In the genomic region with DNA sequence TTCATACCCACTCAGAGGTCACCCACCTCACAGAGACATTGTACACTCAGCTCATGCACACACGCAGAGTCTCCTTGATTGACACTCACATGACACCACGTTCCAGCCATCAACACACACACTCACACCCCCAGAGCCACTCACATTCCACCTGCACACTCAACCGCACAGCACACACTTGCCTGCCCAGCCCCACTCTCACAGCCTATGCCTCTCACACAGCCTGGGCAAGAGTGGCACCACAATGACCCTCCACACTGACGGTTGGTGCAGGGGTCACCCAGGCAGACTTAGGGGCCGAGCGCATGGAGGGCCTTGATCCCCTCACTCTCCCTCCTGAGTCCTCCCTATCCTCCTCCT, we compare ENCODE assay signal across 13 cellular contexts. TPM values are rescaled to one million over a fixed set of nuclear protein-coding genes. Genes with fewer than 3 reads are reported as not detected.
DNase-seq lines count a peak whose midpoint lies in the region; ATAC-seq and TF ChIP-seq lines count a peak whose summit lies in the region.
"Had no signal": no experiment of that assay in that cellular context is flagged by ENCODE, and none has a peak within 500 bp of the region (broad histone marks: within the 10 kb centered on the region; RNA-seq: fewer than 3 reads in every experiment).

No MANE protein-coding gene starts in this region.

- H3K27ac ChIP-seq in Karpas-422 (ENCODE audit: low read length) (peak overlapping the region; percentile 93), sigmoid colon (no peak overlapping the region), PC-3 (ENCODE audit: low read length) (no peak overlapping the region)
- H3K27ac ChIP-seq: foreskin keratinocyte, SJCRH30 had no signal

- no peak overlapping the region for H2AFZ ChIP-seq in Karpas-422 (ENCODE audit: low read length)
- no peak overlapping the region for H2AFZ ChIP-seq in PC-3 (ENCODE audit: low read length)

- DNase-seq in Karpas-422 (no peak), ecto neural progenitor cell (ENCODE audit: low spot score) (peak; percentile 40), sigmoid colon (no peak), PC-3 (no peak), NCI-H524 treated with DMSO at 0.1 percent for 48 hours (lab: John Stamatoyannopoulos, UW) (no peak)
- DNase-seq: activated CD4-positive, alpha-beta T cell treated with anti-CD3 and anti-CD28 coated beads for 36 hours; activated naive CD4-positive, alpha-beta T cell; Calu3; foreskin keratinocyte; NCI-H226; SJCRH30 had no signal

- CTCF ChIA-PET in PC-3 (lab: Charles Lee), result no interaction called here

- TF ChIP-seq POLR2A in sigmoid colon (IDR thresholded peaks at IDR 0.05), result no peak

- peak overlapping the region; percentile 84 for H3K4me3 ChIP-seq in Karpas-422 (ENCODE audit: low read length)
- peak overlapping the region in 3 of 4 donors; percentile 19 to 38 (median 35) for H3K4me3 ChIP-seq in sigmoid colon
- no peak overlapping the region for H3K4me3 ChIP-seq in PC-3 (ENCODE audit: low read length)
- H3K4me3 ChIP-seq: SJCRH30 had no signal

- WGBS in sigmoid colon, 2 donors, result 75 to 79% methylated on average over 6 of the region's 6 CpGs

- H3K9ac ChIP-seq in Karpas-422 (ENCODE audit: low read length) (peak overlapping the region; percentile 90), PC-3 (ENCODE audit: low read length) (no peak overlapping the region)

- no peaks in the 10 kb centered on the region for H3F3A ChIP-seq in PC-3 (ENCODE audit: low read length, unreplicated experiment)

- H3K4me1 ChIP-seq in Karpas-422 (ENCODE audit: low read length) (peaks cover 37% of the 10 kb centered on the region), sigmoid colon (peaks cover 0 to 6% (median 0%) of the 10 kb centered on the region in 4 donors), PC-3 (ENCODE audit: insufficient read depth, low read length) (peaks cover 9% of the 10 kb centered on the region; the same call in 1 of the 2 replicates)
- H3K4me1 ChIP-seq: foreskin keratinocyte, SJCRH30 had no signal

- TF ChIP-seq EP300 in sigmoid colon (IDR thresholded peaks at IDR 0.05), result no peak

- H3K9me2 ChIP-seq in Karpas-422 (replicated peaks; ENCODE audit: insufficient read depth, low read length) (no peaks in the 10 kb centered on the region), PC-3 (replicated peaks; ENCODE audit: low read length) (no peaks in the 10 kb centered on the region)

- TF ChIP-seq CTCF in sigmoid colon (IDR thresholded peaks at IDR 0.05) (no peak), PC-3 (conservative IDR thresholded peaks at IDR 0.05; ENCODE audit: low read depth, low read length) (no peak)

- intact Hi-C loops in sigmoid colon (cut with DNase I), result no loop called here
- intact Hi-C loops in PC-3 (cut with micrococcal nuclease), result no loop called here

- H3K27me3 ChIP-seq in Karpas-422 (ENCODE audit: low read length) (no peaks in the 10 kb centered on the region), sigmoid colon (no peaks in the 10 kb centered on the region), PC-3 (ENCODE audit: low read length) (no peaks in the 10 kb centered on the region)
- H3K27me3 ChIP-seq: foreskin keratinocyte had no signal

- H3K36me3 ChIP-seq in Karpas-422 (ENCODE audit: insufficient read depth, low read length) (peaks cover 27% of the 10 kb centered on the region), sigmoid colon (no peaks in the 10 kb centered on the region), PC-3 (ENCODE audit: low read depth, low read length) (no peaks in the 10 kb centered on the region)
- H3K36me3 ChIP-seq: SJCRH30 had no signal

- BruUV-seq in PC-3 (replicated peaks; lab: Mats Ljungman, UMichigan), result no TSS peak

- H3K4me2 ChIP-seq in Karpas-422 (ENCODE audit: low read depth, low read length, poor library complexity, severe bottlenecking) (peak overlapping the region; percentile 84), PC-3 (ENCODE audit: low read length) (no peak overlapping the region)

- H4K20me1 ChIP-seq in Karpas-422 (ENCODE audit: insufficient read depth, low read depth, low read length) (peaks cover 17% of the 10 kb centered on the region), PC-3 (ENCODE audit: low read length) (no peaks in the 10 kb centered on the region)

- H3K79me2 ChIP-seq in Karpas-422 (ENCODE audit: low read length), result peaks cover 74% of the 10 kb centered on the region
- no peaks in the 10 kb centered on the region for H3K79me2 ChIP-seq in PC-3 (ENCODE audit: low read length)

- H3K9me3 ChIP-seq in Karpas-422 (ENCODE audit: low read length), result no peaks in the 10 kb centered on the region
- H3K9me3 ChIP-seq in sigmoid colon, result no peaks in the 10 kb centered on the region
- H3K9me3 ChIP-seq in PC-3 (ENCODE audit: low read length), result no peaks in the 10 kb centered on the region
- H3K9me3 ChIP-seq: SJCRH30 had no signal

- ATAC-seq in PC-3 (no peak), GM21737 (IDR thresholded peaks at IDR 0.05; ENCODE audit: unreplicated experiment) (no peak)
- ATAC-seq: activated CD4-positive, alpha-beta T cell treated with anti-CD3 and anti-CD28 coated beads for 36 hours had no signal

- POLR2A ChIA-PET in PC-3 (lab: Charles Lee; ENCODE audit: unreplicated experiment), result no interaction called here

RNA-seq across cellular contexts. Expression of gene SPI1, which starts 2.2 kb away (rescaled TPM):
- total RNA-seq in Karpas-422 (2014; rRNA removed; shearing (Covaris generic); ENCODE audit: low replicate concordance), result 114 and 198 TPM in 2 replicates
- total RNA-seq in sigmoid colon (10 to 100 TPM; 10.5 to 19.7 (median 18.8) TPM), PC-3 (2014; rRNA removed) (0.22 TPM in 1 of 2 replicates, not detected in the other)
- 10 to 100 TPM; 21.6 to 29.8 (median 27.1) TPM for polyA plus RNA-seq in sigmoid colon
- total RNA-seq: Calu3, foreskin keratinocyte, MCF 10A, SJCRH30 had no signal
- polyA plus RNA-seq: foreskin keratinocyte had no signal

RNA-seq across cellular contexts. Expression of gene MYBPC3, which starts 23.7 kb away (rescaled TPM):
- 0.67 and 0.72 TPM in 2 replicates for total RNA-seq in Karpas-422 (2014; rRNA removed; shearing (Covaris generic); ENCODE audit: low replicate concordance)
- total RNA-seq in sigmoid colon (not detected), PC-3 (2014; rRNA removed) (not detected in 2 replicates)
- 1 to 10 TPM in 1 of 3 donors, under 1 TPM in 2; 0.29 to 1.4 (median 0.60) TPM for polyA plus RNA-seq in sigmoid colon
- total RNA-seq: activated CD4-positive, alpha-beta T cell treated with anti-CD3 and anti-CD28 coated beads for 36 hours; Calu3; foreskin keratinocyte; MCF 10A; SJCRH30 had no signal
- polyA plus RNA-seq: foreskin keratinocyte had no signal

RNA-seq across cellular contexts. Expression of gene SLC39A13, which starts 32.2 kb away (rescaled TPM):
- total RNA-seq in Karpas-422 (2014; rRNA removed; shearing (Covaris generic); ENCODE audit: low replicate concordance), result 24.9 and 32.8 TPM in 2 replicates
- total RNA-seq in sigmoid colon (10 to 100 TPM; 38.2 to 87.5 (median 54.0) TPM), PC-3 (2014; rRNA removed) (29.4 and 32.5 TPM in 2 replicates)
- polyA plus RNA-seq in sigmoid colon, result 10 to 100 TPM in 2 of 3 donors, 1 to 10 TPM in 1; 4.6 to 29.8 (median 13.2) TPM

RNA-seq across cellular contexts. Expression of gene PSMC3, which starts 50.1 kb away (rescaled TPM):
- total RNA-seq in Karpas-422 (2014; rRNA removed; shearing (Covaris generic); ENCODE audit: low replicate concordance), result 40.6 and 119 TPM in 2 replicates
- 100 to 1,000 TPM; 104 to 202 (median 178) TPM for total RNA-seq in sigmoid colon
- 100 to 1,000 TPM; 117 to 151 (median 121) TPM for polyA plus RNA-seq in sigmoid colon
- 275 and 314 TPM in 2 replicates for total RNA-seq in PC-3 (2014; rRNA removed)
